In genomic region chr11:86067230-86068137, GRCh38 we compare ENCODE assay signal across 8 cellular contexts. TPM values are rescaled to one million over a fixed set of nuclear protein-coding genes. Genes with fewer than 3 reads are reported as not detected.
DNase-seq lines count a peak whose midpoint lies in the region; ATAC-seq lines count a peak whose summit lies in the region.

No MANE protein-coding gene starts in this region.

- H3K36me3 ChIP-seq in Karpas-422 (ENCODE audit: insufficient read depth, low read length) = no peaks in the 10 kb centered on the region
- no peaks in the 10 kb centered on the region for H3K36me3 ChIP-seq in iPS DF 6.9 (ENCODE audit: control insufficient read depth, insufficient read depth, low read length)
- no peaks in the 10 kb centered on the region for H3K36me3 ChIP-seq in skeletal muscle satellite cell (ENCODE audit: insufficient read depth, low read length)

- H3K4me1 Mint-ChIP-seq in activated CD8-positive, alpha-beta T cell treated with anti-CD3 and anti-CD28 coated beads, Interleukin-2, amount 10 ng/mL, durations not matched to agents 7 days and 5 days (ENCODE audit: low read depth) = peaks cover 51% of the 10 kb centered on the region

- H3K4me2 ChIP-seq in Karpas-422 (ENCODE audit: low read depth, low read length, poor library complexity, severe bottlenecking) (peak overlapping the region; percentile 74), skeletal muscle satellite cell (ENCODE audit: low read length) (peak overlapping the region; percentile 83)

- H3K4me3 ChIP-seq in Karpas-422 (ENCODE audit: low read length) = peak overlapping the region; percentile 76
- H3K4me3 ChIP-seq in iPS DF 6.9 (ENCODE audit: low read length) = peak overlapping the region; percentile 84
- peak overlapping the region; percentile 87 for H3K4me3 ChIP-seq in skeletal muscle satellite cell (ENCODE audit: low read length)

- H3K4me1 ChIP-seq in Karpas-422 (ENCODE audit: low read length) (peaks cover 63% of the 10 kb centered on the region), iPS DF 6.9 (ENCODE audit: control insufficient read depth, insufficient read depth, low read length) (no peaks in the 10 kb centered on the region), skeletal muscle satellite cell (ENCODE audit: control insufficient read depth, insufficient read depth, low read length) (peaks cover 44% of the 10 kb centered on the region)

- H3K79me2 ChIP-seq in Karpas-422 (ENCODE audit: low read length) = peaks cover 63% of the 10 kb centered on the region

- H3K27me3 ChIP-seq in Karpas-422 (ENCODE audit: low read length) (no peaks in the 10 kb centered on the region), iPS DF 6.9 (ENCODE audit: control insufficient read depth, insufficient read depth, low read length) (no peaks in the 10 kb centered on the region), skeletal muscle satellite cell (ENCODE audit: control insufficient read depth, insufficient read depth, low read length) (no peaks in the 10 kb centered on the region)

- no CpG with 5 or more reads among the region's 14 CpGs for WGBS in iPS DF 6.9 (ENCODE audit: insufficient coverage, insufficient read length)

- peaks cover 53% of the 10 kb centered on the region for H4K20me1 ChIP-seq in Karpas-422 (ENCODE audit: insufficient read depth, low read depth, low read length)

- peak; percentile 39 for DNase-seq in DMS79 (lab: John Stamatoyannopoulos, UW)
- peak; percentile 81 for DNase-seq in Karpas-422
- DNase-seq in activated CD8-positive, alpha-beta T cell treated with anti-CD3 and anti-CD28 coated beads, Interleukin-2, amount 10 ng/mL, durations not matched to agents 7 days and 5 days = no peak
- no peak for DNase-seq in iPS DF 6.9 (ENCODE audit: low read depth, low spot score)
- no peak for DNase-seq in NCI-H2107 treated with DMSO at 0.1 percent for 48 hours (lab: John Stamatoyannopoulos, UW; ENCODE audit: unreplicated experiment)
- no peak for DNase-seq in NCI-H82 (lab: John Stamatoyannopoulos, UW)

- H3K9ac ChIP-seq in Karpas-422 (ENCODE audit: low read length) (peak overlapping the region; percentile 85), skeletal muscle satellite cell (ENCODE audit: low read depth, low read length) (peak overlapping the region; percentile 96)

- peak overlapping the region; percentile 95 for H3K27ac Mint-ChIP-seq in activated CD8-positive, alpha-beta T cell treated with anti-CD3 and anti-CD28 coated beads, Interleukin-2, amount 10 ng/mL, durations not matched to agents 7 days and 5 days

- POLR2A ChIA-PET in activated CD8-positive, alpha-beta T cell treated with anti-CD3 and anti-CD28 coated beads, Interleukin-2, amount 10 ng/mL, durations not matched to agents 7 days and 5 days (lab: Charles Lee) = interaction anchor here (0.8 to 3.0 kb wide), 6 partner anchors 7 to 235 kb away, joined by 3 to 15 read pairs (median 4); partner anchors contain the start of genes EED and HIKESHI

- H3K36me3 Mint-ChIP-seq in activated CD8-positive, alpha-beta T cell treated with anti-CD3 and anti-CD28 coated beads, Interleukin-2, amount 10 ng/mL, durations not matched to agents 7 days and 5 days (ENCODE audit: low read depth) = peaks cover 24% of the 10 kb centered on the region

- H2AFZ ChIP-seq in Karpas-422 (ENCODE audit: low read length) = no peak overlapping the region

- H3K27me3 Mint-ChIP-seq in activated CD8-positive, alpha-beta T cell treated with anti-CD3 and anti-CD28 coated beads, Interleukin-2, amount 10 ng/mL, durations not matched to agents 7 days and 5 days (ENCODE audit: low read depth) = no peaks in the 10 kb centered on the region

- ATAC-seq in activated CD8-positive, alpha-beta T cell treated with anti-CD3 and anti-CD28 coated beads, Interleukin-2, amount 10 ng/mL, durations not matched to agents 7 days and 5 days = no peak
- no peak for ATAC-seq in HG02678 (IDR thresholded peaks at IDR 0.05; ENCODE audit: unreplicated experiment)

- H3K9me3 ChIP-seq in Karpas-422 (ENCODE audit: low read length) (no peaks in the 10 kb centered on the region), iPS DF 6.9 (ENCODE audit: control insufficient read depth, insufficient read depth, low read length) (no peaks in the 10 kb centered on the region), skeletal muscle satellite cell (replicated peaks; ENCODE audit: low read length) (no peaks in the 10 kb centered on the region)

- peak overlapping the region; percentile 98 for H3K4me3 Mint-ChIP-seq in activated CD8-positive, alpha-beta T cell treated with anti-CD3 and anti-CD28 coated beads, Interleukin-2, amount 10 ng/mL, durations not matched to agents 7 days and 5 days

- CTCF ChIA-PET in activated CD8-positive, alpha-beta T cell treated with anti-CD3 and anti-CD28 coated beads, Interleukin-2, amount 10 ng/mL, durations not matched to agents 7 days and 5 days (lab: Charles Lee) = interaction anchor here (0.6 to 6.4 kb wide), 15 partner anchors 8 to 393 kb away, joined by 3 to 82 read pairs (median 4); no protein-coding TSS in a partner anchor

- no peaks in the 10 kb centered on the region; the same call in 1 of the 2 replicates for H3K9me2 ChIP-seq in Karpas-422 (replicated peaks; ENCODE audit: insufficient read depth, low read length)

- no peaks in the 10 kb centered on the region for H3K9me3 Mint-ChIP-seq in activated CD8-positive, alpha-beta T cell treated with anti-CD3 and anti-CD28 coated beads, Interleukin-2, amount 10 ng/mL, durations not matched to agents 7 days and 5 days (ENCODE audit: insufficient read depth)

- peak overlapping the region; percentile 77 for H3K27ac ChIP-seq in Karpas-422 (ENCODE audit: low read length)
- no peak overlapping the region for H3K27ac ChIP-seq in iPS DF 6.9 (ENCODE audit: low read length)

RNA-seq across cellular contexts. Expression of gene PICALM, which starts 1.4 kb away (rescaled TPM):
- total RNA-seq in Karpas-422 (2014; rRNA removed; shearing (Covaris generic); ENCODE audit: low replicate concordance) = 231 and 566 TPM in 2 replicates
- total RNA-seq in activated CD8-positive, alpha-beta T cell treated with anti-CD3 and anti-CD28 coated beads, Interleukin-2, amount 10 ng/mL, durations not matched to agents 7 days and 5 days = 100 to 1,000 TPM; 110 to 115 TPM
- 166 and 219 TPM in 2 replicates for total RNA-seq in skeletal muscle satellite cell (2012; rRNA removed)

Comparison
In these comparisons a context has a peak if more than half of its experiments do, and no peak if none do; other contexts are left out.
1. DNase-seq: peak in DMS79 (single experiment) and Karpas-422 (single experiment); none in activated CD8-positive, alpha-beta T cell treated with anti-CD3 and anti-CD28 coated beads, Interleukin-2, amount 10 ng/mL, durations not matched to agents 7 days and 5 days (single experiment), iPS DF 6.9 (single experiment), NCI-H2107 treated with DMSO at 0.1 percent for 48 hours (single experiment) and NCI-H82 (single experiment).
2. Peak in every context shown above with its lines, with median percentiles within 50 percentile points of each other: H3K4me3 ChIP-seq.